2 cellular contexts compared by ENCODE assay signal in genomic region chr5:123133438-123134100, GRCh38.
TF ChIP-seq lines count a peak whose summit lies in the region.

No MANE protein-coding gene starts in this region.

TF ChIP-seq in liver, 16 proteins besides CTCF, POLR2A, EP300 and RAD21:
- peak; percentile 57 to 68 for TF ChIP-seq RXRA (IDR thresholded peaks at IDR 0.05)
- peak; percentile 64 for TF ChIP-seq NR2F2 (IDR thresholded peaks at IDR 0.05)
- no peak for TF ChIP-seq GABPA (IDR thresholded peaks at IDR 0.05 in 1 of 2, conservative IDR thresholded peaks at IDR 0.05 in 1 of 2)
- peak; percentile 40 for TF ChIP-seq ZBTB33 (IDR thresholded peaks at IDR 0.05)
- TF ChIP-seq YY1 (IDR thresholded peaks at IDR 0.05) = peak; percentile 56
- peak; percentile 72 for TF ChIP-seq SP1 (IDR thresholded peaks at IDR 0.05)
- peak; percentile 91 for TF ChIP-seq FOXA2 (IDR thresholded peaks at IDR 0.05)
- peak; percentile 71 for TF ChIP-seq FOXA1 (IDR thresholded peaks at IDR 0.05)
- no peak for TF ChIP-seq ATF3 (IDR thresholded peaks at IDR 0.05)
- TF ChIP-seq HNF4A (conservative IDR thresholded peaks at IDR 0.05) = peak; percentile 62 to 69
- peak; percentile 64 to 80 for TF ChIP-seq EGR1 (IDR thresholded peaks at IDR 0.05; ENCODE audit: low read depth in 2 of 2)
- TF ChIP-seq, protein P1, sequence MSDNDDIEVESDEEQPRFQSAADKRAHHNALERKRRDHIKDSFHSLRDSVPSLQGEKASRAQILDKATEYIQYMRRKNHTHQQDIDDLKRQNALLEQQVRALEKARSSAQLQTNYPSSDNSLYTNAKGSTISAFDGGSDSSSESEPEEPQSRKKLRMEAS (IDR thresholded peaks at IDR 0.05) = peak; percentile 37
- peak; percentile 30 to 47 for TF ChIP-seq JUND (IDR thresholded peaks at IDR 0.05)
- TF ChIP-seq REST (IDR thresholded peaks at IDR 0.05) = no peak
- peak; percentile 10 for TF ChIP-seq HNF4G (IDR thresholded peaks at IDR 0.05)
- no peak for TF ChIP-seq TAF1 (conservative IDR thresholded peaks at IDR 0.05)
TF ChIP-seq in liver: peak in this region for 12.

TF ChIP-seq in HepG2, 621 proteins besides CTCF, POLR2A, EP300 and RAD21:
- TF ChIP-seq ZNF136 (CRISPR knock-in tag; IDR thresholded peaks at IDR 0.05; ENCODE audit: low read depth) = no peak
- TF ChIP-seq ZNF766 (CRISPR knock-in tag; IDR thresholded peaks at IDR 0.05; ENCODE audit: borderline replicate concordance) = no peak
- TF ChIP-seq PHB2 (IDR thresholded peaks at IDR 0.05; ENCODE audit: partially characterized antibody) = no peak
- TF ChIP-seq SYNCRIP (IDR thresholded peaks at IDR 0.05; ENCODE audit: insufficient read depth, low read depth, low read length) = no peak
- no peak for TF ChIP-seq IKZF4 (CRISPR knock-in tag; IDR thresholded peaks at IDR 0.05; ENCODE audit: borderline replicate concordance, low read depth, not compliant biosample characterization)
- no peak for TF ChIP-seq ZFP62 (CRISPR knock-in tag; IDR thresholded peaks at IDR 0.05)
- no peak for TF ChIP-seq BRCA1 (CRISPR knock-in tag; IDR thresholded peaks at IDR 0.05)
- TF ChIP-seq FOXA3 (CRISPR knock-in tag; IDR thresholded peaks at IDR 0.05) = no peak
- no peak for TF ChIP-seq ZNF138 (CRISPR knock-in tag; IDR thresholded peaks at IDR 0.05; ENCODE audit: low read depth)
